In the genomic region with DNA sequence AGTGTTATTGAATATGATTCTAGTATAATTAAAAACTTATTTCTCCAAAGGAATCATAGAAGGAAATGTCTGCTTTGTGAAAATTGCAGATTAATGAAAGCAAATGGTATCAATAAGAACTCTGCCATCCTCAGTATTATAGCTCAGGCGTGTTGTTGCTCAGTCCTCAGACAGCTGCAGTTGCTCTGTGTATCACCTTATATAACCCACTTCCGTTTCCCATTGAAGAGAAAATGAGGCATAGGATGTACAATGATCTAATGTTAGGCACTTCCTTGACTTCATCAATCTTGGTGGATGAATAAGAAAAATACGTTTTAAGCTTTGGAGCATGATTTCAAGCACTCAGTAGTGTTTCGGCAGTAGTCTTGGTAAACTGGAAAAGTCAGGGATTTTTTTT, we compare ENCODE assay signal across 18 cellular contexts. TPM values are rescaled to one million over a fixed set of nuclear protein-coding genes. Genes with fewer than 3 reads are reported as not detected.
DNase-seq lines count a peak whose midpoint lies in the region; ATAC-seq and TF ChIP-seq lines count a peak whose summit lies in the region.
"Had no signal": no experiment of that assay in that cellular context is flagged by ENCODE, and none has a peak within 500 bp of the region (broad histone marks: within the 10 kb centered on the region; RNA-seq: fewer than 3 reads in every experiment).

No MANE protein-coding gene starts in this region.

- H3K36me3 Mint-ChIP-seq in CD4-positive, CD25-positive, alpha-beta regulatory T cell: peaks cover 10% of the 10 kb centered on the region
- H3K36me3 Mint-ChIP-seq in CD8-positive, alpha-beta memory T cell: peaks cover 1 to 29% (median 2%) of the 10 kb centered on the region in 3 donors
- peaks cover 31% of the 10 kb centered on the region for H3K36me3 Mint-ChIP-seq in activated B cell treated with CpG ODN at 0.5 μM for 24 hours (ENCODE audit: low read depth)
- H3K36me3 Mint-ChIP-seq: natural killer cell had no signal

- peak overlapping the region; percentile 88 for H3K4me3 ChIP-seq in CD4-positive, CD25-positive, alpha-beta regulatory T cell (ENCODE audit: low read depth, low read length)
- H3K4me3 ChIP-seq in CD8-positive, alpha-beta memory T cell (ENCODE audit: low read length): no peak overlapping the region
- H3K4me3 ChIP-seq in effector memory CD4-positive, alpha-beta T cell (ENCODE audit: insufficient read depth, low read depth, low read length, poor library complexity, severe bottlenecking): no peak overlapping the region
- H3K4me3 ChIP-seq: K562 had no signal

- intact Hi-C loops in activated B cell treated with CpG ODN at 0.5 μM for 24 hours (cut with micrococcal nuclease): no loop called here

- CTCF ChIA-PET in CD8-positive, alpha-beta memory T cell (lab: Charles Lee): interaction anchor here (0.6 to 1.6 kb wide), 4 partner anchors 12 to 1364 kb away, joined by 3 to 5 read pairs (median 4); no protein-coding TSS in a partner anchor
- CTCF ChIA-PET in activated B cell treated with CpG ODN at 0.5 μM for 24 hours (lab: Charles Lee): no interaction called here

- H3K4me1 ChIP-seq in CD4-positive, CD25-positive, alpha-beta regulatory T cell (ENCODE audit: control insufficient read depth, insufficient read depth, low read length, poor library complexity, severe bottlenecking): peaks cover 31% of the 10 kb centered on the region
- peaks cover 27% of the 10 kb centered on the region for H3K4me1 ChIP-seq in CD8-positive, alpha-beta memory T cell (ENCODE audit: insufficient read depth, low read length)
- H3K4me1 ChIP-seq in effector memory CD4-positive, alpha-beta T cell (ENCODE audit: control insufficient read depth, insufficient read depth, low read length, poor library complexity, severe bottlenecking): peaks cover 20% of the 10 kb centered on the region

- peak; percentile 76 to 86 for ATAC-seq in CD4-positive, CD25-positive, alpha-beta regulatory T cell (ENCODE audit: low read depth in 2 of 2)
- no peak for ATAC-seq in activated B cell treated with CpG ODN at 0.5 μM for 24 hours (ENCODE audit: low read depth)
- ATAC-seq: K562 had no signal

- peak overlapping the region; percentile 73 to 91 (median 82) for H3K4me3 Mint-ChIP-seq in CD4-positive, CD25-positive, alpha-beta regulatory T cell
- peak overlapping the region; percentile 35 to 81 (median 74) for H3K4me3 Mint-ChIP-seq in CD8-positive, alpha-beta memory T cell
- no peak overlapping the region for H3K4me3 Mint-ChIP-seq in activated B cell treated with CpG ODN at 0.5 μM for 24 hours
- H3K4me3 Mint-ChIP-seq: endodermal cell, H9, natural killer cell had no signal

- peak in 2 of 3 donors; percentile 52 to 88 for DNase-seq in CD4-positive, CD25-positive, alpha-beta regulatory T cell
- peak in 2 of 5 donors; percentile 41 to 60 for DNase-seq in CD8-positive, alpha-beta memory T cell
- DNase-seq in activated B cell treated with CpG ODN at 0.5 μM for 24 hours: no peak
- peak in 1 of 3 donors; percentile 11 for DNase-seq in effector memory CD4-positive, alpha-beta T cell
- no peak for DNase-seq in SKM-1 (lab: John Stamatoyannopoulos, UW; ENCODE audit: unreplicated experiment)
- no peak for DNase-seq in NCI-H2107 treated with DMSO at 0.1 percent for 48 hours (lab: John Stamatoyannopoulos, UW; ENCODE audit: unreplicated experiment)
- no peak for DNase-seq in stimulated activated CD4-positive, alpha-beta T cell treated with anti-CD3 and anti-CD28 coated beads, Interleukin-4, amount 100 ng/mL, for 24 hours
- no peak for DNase-seq in stimulated activated CD4-positive, alpha-beta T cell treated with anti-CD3 and anti-CD28 coated beads, Interleukin-4, amount 100 ng/mL, for 4 hours
- DNase-seq: activated CD8-positive, alpha-beta memory T cell treated with anti-CD3 and anti-CD28 coated beads, Interleukin-2, amount 50 U/mL, for 48 hours; endodermal cell; H9; islet precursor cell; MV-4-11; natural killer cell; NCI-H187 treated with DMSO at 0.1 percent for 48 hours; substantia nigra had no signal

- H3K27ac ChIP-seq in CD4-positive, CD25-positive, alpha-beta regulatory T cell (ENCODE audit: insufficient read depth, low read length, poor library complexity, severe bottlenecking): peak overlapping the region; percentile 85
- no peak overlapping the region for H3K27ac ChIP-seq in CD8-positive, alpha-beta memory T cell (ENCODE audit: low read depth, low read length)
- H3K27ac ChIP-seq in effector memory CD4-positive, alpha-beta T cell (ENCODE audit: insufficient read depth, low read length, poor library complexity, severe bottlenecking): peak overlapping the region; percentile 55

- no peak for TF ChIP-seq CTCF in activated B cell treated with CpG ODN at 0.5 μM for 24 hours (IDR thresholded peaks at IDR 0.05)

- H3K4me1 Mint-ChIP-seq in CD4-positive, CD25-positive, alpha-beta regulatory T cell: peaks cover 13 to 32% (median 23%) of the 10 kb centered on the region in 4 donors
- H3K4me1 Mint-ChIP-seq in CD8-positive, alpha-beta memory T cell: peaks cover 26 to 35% (median 26%) of the 10 kb centered on the region in 3 donors
- peaks cover 11% of the 10 kb centered on the region for H3K4me1 Mint-ChIP-seq in activated B cell treated with CpG ODN at 0.5 μM for 24 hours
- H3K4me1 Mint-ChIP-seq: endodermal cell, H9 had no signal

- POLR2A ChIA-PET in CD8-positive, alpha-beta memory T cell (lab: Charles Lee): interaction anchor here (0.6 to 1.8 kb wide), 6 partner anchors 12 to 1447 kb away, joined by 3 to 31 read pairs (median 4); a partner anchor contains a TSS
- POLR2A ChIA-PET in activated B cell treated with CpG ODN at 0.5 μM for 24 hours (lab: Charles Lee): interaction anchor here (0.7 to 1.1 kb wide), 2 partner anchors 15 to 80 kb away, joined by 4 to 6 read pairs; a partner anchor contains a TSS

- no peaks in the 10 kb centered on the region for H3K27me3 ChIP-seq in CD4-positive, CD25-positive, alpha-beta regulatory T cell (ENCODE audit: control insufficient read depth, insufficient read depth, low read length)
- H3K27me3 ChIP-seq in CD8-positive, alpha-beta memory T cell (ENCODE audit: insufficient read depth, low read length, poor library complexity, severe bottlenecking): no peaks in the 10 kb centered on the region
- no peaks in the 10 kb centered on the region for H3K27me3 ChIP-seq in effector memory CD4-positive, alpha-beta T cell (replicated peaks; ENCODE audit: control insufficient read depth, insufficient read depth, low read length, poor library complexity, severe bottlenecking)

- no peaks in the 10 kb centered on the region for H3K9me3 ChIP-seq in CD4-positive, CD25-positive, alpha-beta regulatory T cell (ENCODE audit: control insufficient read depth in 2 of 2, low read length in 2 of 2)
- H3K9me3 ChIP-seq in CD8-positive, alpha-beta memory T cell (ENCODE audit: low read length): no peaks in the 10 kb centered on the region
- H3K9me3 ChIP-seq in effector memory CD4-positive, alpha-beta T cell (ENCODE audit: control insufficient read depth, low read length): no peaks in the 10 kb centered on the region

- H3K27ac Mint-ChIP-seq in CD4-positive, CD25-positive, alpha-beta regulatory T cell: peak overlapping the region; percentile 88 to 98 (median 95)
- H3K27ac Mint-ChIP-seq in CD8-positive, alpha-beta memory T cell: peak overlapping the region in 7 of 8 donors; percentile 72 to 97 (median 94)
- peak overlapping the region; percentile 15 for H3K27ac Mint-ChIP-seq in activated B cell treated with CpG ODN at 0.5 μM for 24 hours
- H3K27ac Mint-ChIP-seq: endodermal cell, H9, progenitor cell of endocrine pancreas had no signal

- no peaks in the 10 kb centered on the region for H3K9me3 Mint-ChIP-seq in CD4-positive, CD25-positive, alpha-beta regulatory T cell
- H3K9me3 Mint-ChIP-seq in CD8-positive, alpha-beta memory T cell: no peaks in the 10 kb centered on the region
- no peaks in the 10 kb centered on the region for H3K9me3 Mint-ChIP-seq in activated B cell treated with CpG ODN at 0.5 μM for 24 hours
- H3K9me3 Mint-ChIP-seq: endodermal cell, H9, natural killer cell had no signal

- peaks cover 6% of the 10 kb centered on the region for H3K36me3 ChIP-seq in CD4-positive, CD25-positive, alpha-beta regulatory T cell (ENCODE audit: control insufficient read depth, insufficient read depth, low read length)
- H3K36me3 ChIP-seq in CD8-positive, alpha-beta memory T cell (ENCODE audit: insufficient read depth, low read length): no peaks in the 10 kb centered on the region
- peaks cover 6% of the 10 kb centered on the region for H3K36me3 ChIP-seq in effector memory CD4-positive, alpha-beta T cell (ENCODE audit: control insufficient read depth, insufficient read depth, low read length)

- no peaks in the 10 kb centered on the region for H3K27me3 Mint-ChIP-seq in CD4-positive, CD25-positive, alpha-beta regulatory T cell
- no peaks in the 10 kb centered on the region for H3K27me3 Mint-ChIP-seq in CD8-positive, alpha-beta memory T cell
- no peaks in the 10 kb centered on the region for H3K27me3 Mint-ChIP-seq in activated B cell treated with CpG ODN at 0.5 μM for 24 hours
- H3K27me3 Mint-ChIP-seq: progenitor cell of endocrine pancreas had no signal

RNA-seq across cellular contexts. Expression of a gene that starts 14.1 kb away (rescaled TPM):
- total RNA-seq in CD4-positive, CD25-positive, alpha-beta regulatory T cell: 45.6 TPM
- polyA plus RNA-seq in CD4-positive, CD25-positive, alpha-beta regulatory T cell: 10 to 100 TPM; 22.3 to 38.5 (median 26.1) TPM
- 10 to 100 TPM; 22.3 to 22.9 TPM for total RNA-seq in CD8-positive, alpha-beta memory T cell
- 28.4 TPM for polyA plus RNA-seq in CD8-positive, alpha-beta memory T cell
- 17.9 and 20.8 TPM in 2 replicates for total RNA-seq in activated B cell treated with CpG ODN at 0.5 μM for 24 hours

RNA-seq across cellular contexts. Expression of a gene that starts 14.9 kb away (rescaled TPM):
- 444 TPM for total RNA-seq in CD4-positive, CD25-positive, alpha-beta regulatory T cell
- polyA plus RNA-seq in CD4-positive, CD25-positive, alpha-beta regulatory T cell: 100 to 1,000 TPM in 1 of 4 donors, 10 to 100 TPM in 3; 86.0 to 113 (median 93.7) TPM
- total RNA-seq in CD8-positive, alpha-beta memory T cell: 100 to 1,000 TPM; 626 to 630 TPM
- 111 TPM for polyA plus RNA-seq in CD8-positive, alpha-beta memory T cell
- total RNA-seq in activated B cell treated with CpG ODN at 0.5 μM for 24 hours: 335 and 367 TPM in 2 replicates

RNA-seq across cellular contexts. Expression of a gene that starts 25.4 kb away (rescaled TPM):
- 44.1 TPM for total RNA-seq in CD4-positive, CD25-positive, alpha-beta regulatory T cell
- polyA plus RNA-seq in CD4-positive, CD25-positive, alpha-beta regulatory T cell: 100 to 1,000 TPM; 130 to 175 (median 162) TPM
- 10 to 100 TPM; 43.6 to 44.6 TPM for total RNA-seq in CD8-positive, alpha-beta memory T cell
- 152 TPM for polyA plus RNA-seq in CD8-positive, alpha-beta memory T cell
- 52.3 and 56.0 TPM in 2 replicates for total RNA-seq in activated B cell treated with CpG ODN at 0.5 μM for 24 hours

RNA-seq across cellular contexts. Expression of a gene that starts 25.6 kb away (rescaled TPM):
- 124 TPM for total RNA-seq in CD4-positive, CD25-positive, alpha-beta regulatory T cell
- polyA plus RNA-seq in CD4-positive, CD25-positive, alpha-beta regulatory T cell: 10 to 100 TPM; 21.0 to 38.3 (median 33.6) TPM
- total RNA-seq in CD8-positive, alpha-beta memory T cell: 10 to 100 TPM; 62.7 to 66.8 TPM
- 37.1 TPM for polyA plus RNA-seq in CD8-positive, alpha-beta memory T cell
- 32.7 and 33.1 TPM in 2 replicates for total RNA-seq in activated B cell treated with CpG ODN at 0.5 μM for 24 hours

RNA-seq across cellular contexts. Expression of a gene that starts 41.2 kb away (rescaled TPM):
- total RNA-seq in CD4-positive, CD25-positive, alpha-beta regulatory T cell: 5.0 TPM
- 1 to 10 TPM; 2.2 to 8.8 (median 5.4) TPM for polyA plus RNA-seq in CD4-positive, CD25-positive, alpha-beta regulatory T cell
- 10 to 100 TPM; 27.1 to 29.1 TPM for total RNA-seq in CD8-positive, alpha-beta memory T cell
- polyA plus RNA-seq in CD8-positive, alpha-beta memory T cell: 30.6 TPM
- total RNA-seq in activated B cell treated with CpG ODN at 0.5 μM for 24 hours: 13.5 and 13.8 TPM in 2 replicates

Comparison
In these comparisons a context has a peak if more than half of its experiments do, and no peak if none do; other contexts are left out.
1. DNase-seq: peak in CD4-positive, CD25-positive, alpha-beta regulatory T cell (2 of 3); none in activated B cell treated with CpG ODN at 0.5 μM for 24 hours (single experiment), SKM-1 (single experiment), NCI-H2107 treated with DMSO at 0.1 percent for 48 hours (single experiment), stimulated activated CD4-positive, alpha-beta T cell treated with anti-CD3 and anti-CD28 coated beads, Interleukin-4, amount 100 ng/mL, for 24 hours (single experiment) and stimulated activated CD4-positive, alpha-beta T cell treated with anti-CD3 and anti-CD28 coated beads, Interleukin-4, amount 100 ng/mL, for 4 hours (0 of 2).
2. H3K27ac Mint-ChIP-seq: peak in every context shown above with its lines; median percentile 95 in CD4-positive, CD25-positive, alpha-beta regulatory T cell; 94 in CD8-positive, alpha-beta memory T cell; 15 in activated B cell treated with CpG ODN at 0.5 μM for 24 hours.